In the genomic region with DNA sequence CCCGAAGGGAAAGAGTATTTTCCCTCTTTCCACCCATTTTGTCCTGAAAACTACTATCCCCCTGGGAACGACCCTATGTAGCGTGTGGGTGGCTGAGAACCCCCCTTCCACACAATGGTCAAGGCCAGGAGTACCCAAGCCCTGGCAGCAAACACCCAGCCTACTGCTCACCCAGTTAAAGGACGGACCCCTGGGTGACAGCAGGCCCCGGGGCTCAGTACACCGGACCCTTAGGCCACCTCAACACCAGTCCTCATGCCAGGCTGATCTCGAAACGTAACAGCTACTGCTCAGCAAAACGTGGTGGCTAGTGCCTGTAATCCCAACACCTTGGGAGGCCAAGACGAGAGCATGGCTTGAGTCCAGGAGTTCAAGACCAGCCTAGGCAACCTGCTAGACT, we compare ENCODE assay signal across 10 cellular contexts. TPM values are rescaled to one million over a fixed set of nuclear protein-coding genes. Genes with fewer than 3 reads are reported as not detected.
A peak's percentile ranks its signal among the peaks of the same experiment; 100 is the strongest.
DNase-seq lines count a peak whose midpoint lies in the region; ATAC-seq and TF ChIP-seq lines count a peak whose summit lies in the region.
"Had no signal": no experiment of that assay in that cellular context is flagged by ENCODE, and none has a peak within 500 bp of the region (broad histone marks: within the 10 kb centered on the region; RNA-seq: fewer than 3 reads in every experiment).

No MANE protein-coding gene starts in this region.

- H3K9me3 Mint-ChIP-seq in endodermal cell = no peaks in the 10 kb centered on the region
- H3K9me3 Mint-ChIP-seq in osteocyte (ENCODE audit: unreplicated experiment) = no peaks in the 10 kb centered on the region

- WGBS in endodermal cell (ENCODE audit: insufficient coverage in 1 of 2, insufficient read length in 1 of 2), 2 experiments = 92 to 96% methylated on average over 5 to 10 of the region's 10 CpGs

- peaks cover 25% of the 10 kb centered on the region for H3K27me3 ChIP-seq in endodermal cell (ENCODE audit: control insufficient read depth, insufficient read depth, low read length, poor library complexity, severe bottlenecking)

- H3K27ac Mint-ChIP-seq in endodermal cell (no peak overlapping the region), osteocyte (ENCODE audit: unreplicated experiment) (no peak overlapping the region)

- H3K4me1 Mint-ChIP-seq in endodermal cell (peaks cover 24% of the 10 kb centered on the region), osteocyte (ENCODE audit: unreplicated experiment) (peaks cover 35% of the 10 kb centered on the region)

- peaks cover 32% of the 10 kb centered on the region for H3K27me3 Mint-ChIP-seq in endodermal cell (ENCODE audit: insufficient read depth)
- H3K27me3 Mint-ChIP-seq in osteocyte (ENCODE audit: unreplicated experiment) = peaks cover 13% of the 10 kb centered on the region

- peaks cover 3% of the 10 kb centered on the region for H3K4me1 ChIP-seq in endodermal cell (ENCODE audit: control insufficient read depth, insufficient read depth, low read length)

- TF ChIP-seq CTCF in NB4 (IDR thresholded peaks at IDR 0.05; ENCODE audit: low read depth, low read length) (no peak), endodermal cell (conservative IDR thresholded peaks at IDR 0.05) (no peak), osteocyte (IDR thresholded peaks at IDR 0.05) (no peak)

- peaks cover 5% of the 10 kb centered on the region for H3K36me3 Mint-ChIP-seq in endodermal cell (ENCODE audit: low read depth)
- H3K36me3 Mint-ChIP-seq in osteocyte (ENCODE audit: unreplicated experiment) = no peaks in the 10 kb centered on the region

- DNase-seq in NB4 (ENCODE audit: low read depth) (peak; percentile 23), endodermal cell (no peak), osteocyte (ENCODE audit: extremely low spot score, unreplicated experiment) (no peak), NCI-H1930 (lab: John Stamatoyannopoulos, UW) (no peak), superior temporal gyrus (ENCODE audit: extremely low spot score) (no peak)
- DNase-seq in activated CD4-positive, CD25-positive, alpha-beta regulatory T cell treated with anti-CD3 and anti-CD28 coated beads, Interleukin-2, amount 50 U/mL, for 72 hours = no peak
- DNase-seq: islet precursor cell, NCI-H510A had no signal

- no peaks in the 10 kb centered on the region for H3K9me3 ChIP-seq in endodermal cell (ENCODE audit: control insufficient read depth, low read length)

- peak overlapping the region; percentile 79 for H3K4me3 Mint-ChIP-seq in endodermal cell
- peak overlapping the region; percentile 90 for H3K4me3 Mint-ChIP-seq in osteocyte (ENCODE audit: unreplicated experiment)

- H3K27ac ChIP-seq in endodermal cell (ENCODE audit: low read depth, low read length) = no peak overlapping the region

- H3K36me3 ChIP-seq in endodermal cell (ENCODE audit: control insufficient read depth, insufficient read depth, low read length) = no peaks in the 10 kb centered on the region

- H3K4me3 ChIP-seq in GM08714 (ENCODE audit: low read length) = peak overlapping the region; percentile 73; the same call in 1 of the 2 replicates
- peak overlapping the region; percentile 83 for H3K4me3 ChIP-seq in NB4 (ENCODE audit: low read depth, low read length)
- peak overlapping the region; percentile 90 for H3K4me3 ChIP-seq in endodermal cell (ENCODE audit: low read length)

- H3K9ac ChIP-seq in endodermal cell (ENCODE audit: extremely low read depth, low read length, poor library complexity, severe bottlenecking) = no peak overlapping the region

- no peak for TF ChIP-seq POLR2A in NB4 (IDR thresholded peaks at IDR 0.05; ENCODE audit: extremely low read depth, insufficient read length)

- no peak for ATAC-seq in GM21825 (IDR thresholded peaks at IDR 0.05; ENCODE audit: unreplicated experiment)

RNA-seq across cellular contexts. Expression of gene ANKRD27, which starts 1.4 kb away (rescaled TPM):
- total RNA-seq in endodermal cell = 10 to 100 TPM; 35.1 to 35.9 TPM
- 22.0 TPM for polyA plus RNA-seq in endodermal cell (2013, experiment 1 of 2)
- polyA plus RNA-seq in endodermal cell (2013, experiment 2 of 2) = 20.3 TPM
- 22.0 and 24.1 TPM in 2 replicates for total RNA-seq in osteocyte

RNA-seq across cellular contexts. Expression of gene RGS9BP, which starts 2.1 kb away (rescaled TPM):
- total RNA-seq in endodermal cell (not detected), osteocyte (0.37 and 0.86 TPM in 2 replicates)
- 0.11 TPM for polyA plus RNA-seq in endodermal cell (2013, experiment 1 of 2)
- 0.08 TPM for polyA plus RNA-seq in endodermal cell (2013, experiment 2 of 2)

RNA-seq across cellular contexts. Expression of gene NUDT19, which starts 18.0 kb away (rescaled TPM):
- total RNA-seq in endodermal cell (1 to 10 TPM; 5.8 to 6.8 TPM), osteocyte (6.8 and 7.5 TPM in 2 replicates)
- 4.3 TPM for polyA plus RNA-seq in endodermal cell (2013, experiment 1 of 2)
- polyA plus RNA-seq in endodermal cell (2013, experiment 2 of 2) = 5.0 TPM

RNA-seq across cellular contexts. Expression of gene TDRD12, which starts 46.0 kb away (rescaled TPM):
- total RNA-seq in endodermal cell (under 1 TPM; 0.20 to 0.84 TPM), osteocyte (0.11 TPM in 1 of 2 replicates, not detected in the other)
- 0.18 TPM for polyA plus RNA-seq in endodermal cell (2013, experiment 1 of 2)
- polyA plus RNA-seq in endodermal cell (2013, experiment 2 of 2) = 0.79 TPM
